In genomic region chr16:66927918-66928649, GRCh38 we compare ENCODE assay signal across 11 cellular contexts. TPM values are rescaled to one million over a fixed set of nuclear protein-coding genes. Genes with fewer than 3 reads are reported as not detected.
A peak's percentile ranks its signal among the peaks of the same experiment; 100 is the strongest.
DNase-seq lines count a peak whose midpoint lies in the region; ATAC-seq and TF ChIP-seq lines count a peak whose summit lies in the region.
"Had no signal": no experiment of that assay in that cellular context is flagged by ENCODE, and none has a peak within 500 bp of the region (broad histone marks: within the 10 kb centered on the region; RNA-seq: fewer than 3 reads in every experiment).

No MANE protein-coding gene starts in this region.

- no peak overlapping the region for H3K4me3 ChIP-seq in GM12865 (ENCODE audit: low read depth, low read length)
- no peak overlapping the region for H3K4me3 ChIP-seq in MG63
- no peak overlapping the region for H3K4me3 ChIP-seq in trophoblast cell (ENCODE audit: low read depth, low read length)
- no peak overlapping the region for H3K4me3 ChIP-seq in sigmoid colon
- H3K4me3 ChIP-seq: right lobe of liver had no signal

- no peak overlapping the region for H2BK12ac ChIP-seq in trophoblast cell (ENCODE audit: low read length)

- no peak for ATAC-seq in GM18520 (IDR thresholded peaks at IDR 0.05; ENCODE audit: unreplicated experiment)

- H3K4me3 Mint-ChIP-seq in dendritic cell treated with granulocyte-macrophage colony-stimulating factor and Interleukin-4, amounts not matched to agents 40 ng/mL and 50 ng/mL, for 4 days = no peak overlapping the region

- H3K14ac ChIP-seq in trophoblast cell (ENCODE audit: low read length) = no peak overlapping the region

- H2AK5ac ChIP-seq in trophoblast cell (ENCODE audit: low read length) = no peak overlapping the region

- H3K4ac ChIP-seq in trophoblast cell (ENCODE audit: low read depth, low read length) = no peak overlapping the region

- WGBS in trophoblast cell (ENCODE audit: extremely low coverage, insufficient coverage, insufficient read length) = no CpG with 5 or more reads among the region's 8 CpGs
- 93 to 96% methylated on average over 8 of the region's 8 CpGs for WGBS in sigmoid colon, 2 donors

- H2AFZ ChIP-seq in trophoblast cell (ENCODE audit: insufficient read depth, low read length, poor library complexity) = no peak overlapping the region

- DNase-seq in GM12865 (ENCODE audit: low read depth) = peak; percentile 20
- DNase-seq in MG63 = peak; percentile 70
- peak; percentile 94 to 96 for DNase-seq in trophoblast cell
- no peak for DNase-seq in occipital lobe (lab: John Stamatoyannopoulos, UW)
- DNase-seq in sigmoid colon = no peak
- DNase-seq: NCI-H1417 treated with DMSO at 0.1 percent for 48 hours had no signal

- H3K27ac ChIP-seq in trophoblast cell (ENCODE audit: low read depth, low read length) = no peak overlapping the region
- H3K27ac ChIP-seq in sigmoid colon = peak overlapping the region in 1 of 4 donors; percentile 14
- H3K27ac ChIP-seq: right lobe of liver had no signal

- no peak overlapping the region for H2BK120ac ChIP-seq in trophoblast cell (ENCODE audit: insufficient read depth, low read length, poor library complexity)

- no peak overlapping the region for H4K12ac ChIP-seq in trophoblast cell (ENCODE audit: low read depth, low read length)

- intact Hi-C loops in dendritic cell treated with granulocyte-macrophage colony-stimulating factor and Interleukin-4, amounts not matched to agents 40 ng/mL and 50 ng/mL, for 4 days (cut with micrococcal nuclease) = loop anchor here (5.0 kb wide), 1 partner anchor 46 kb away; the partner anchor contains the start of gene PDP2
- intact Hi-C loops in sigmoid colon (cut with DNase I) = loop anchor here (1.0 kb wide), 1 partner anchor 33 kb away; no protein-coding TSS in a partner anchor

- TF ChIP-seq EP300 in sigmoid colon (IDR thresholded peaks at IDR 0.05) = no peak

- no peak overlapping the region for H3K18ac ChIP-seq in trophoblast cell (ENCODE audit: low read length)

- TF ChIP-seq CTCF in GM12865 (IDR thresholded peaks at IDR 0.05; ENCODE audit: insufficient read depth, low read depth, low read length, missing control alignments) = no peak
- no peak for TF ChIP-seq CTCF in sigmoid colon (IDR thresholded peaks at IDR 0.05)

- no peak overlapping the region for H3K23ac ChIP-seq in trophoblast cell (ENCODE audit: low read length)

- no peak overlapping the region for H2BK5ac ChIP-seq in trophoblast cell (ENCODE audit: low read depth, low read length, poor library complexity)

- H3K9me3 ChIP-seq in MG63 (no peaks in the 10 kb centered on the region), trophoblast cell (ENCODE audit: insufficient read depth, low read depth, low read length) (peaks cover 4% of the 10 kb centered on the region), sigmoid colon (no peaks in the 10 kb centered on the region)
- H3K9me3 ChIP-seq: right lobe of liver had no signal

- no peaks in the 10 kb centered on the region for H3K36me3 ChIP-seq in MG63
- H3K36me3 ChIP-seq in trophoblast cell (ENCODE audit: control insufficient read depth in 1 of 2, insufficient read depth in 2 of 2, low read length in 2 of 2) = peaks cover 5 to 8% of the 10 kb centered on the region in 2 experiments
- H3K36me3 ChIP-seq in sigmoid colon = peaks cover 0 to 12% (median 0%) of the 10 kb centered on the region in 4 donors
- H3K36me3 ChIP-seq: right lobe of liver had no signal

- no peak overlapping the region for H4K91ac ChIP-seq in trophoblast cell (ENCODE audit: low read depth, low read length)

- H3K9me3 Mint-ChIP-seq in dendritic cell treated with granulocyte-macrophage colony-stimulating factor and Interleukin-4, amounts not matched to agents 40 ng/mL and 50 ng/mL, for 4 days = no peaks in the 10 kb centered on the region

- no peak overlapping the region for H4K8ac ChIP-seq in trophoblast cell (ENCODE audit: low read depth, low read length)

- H3K79me1 ChIP-seq in trophoblast cell (ENCODE audit: low read length) = no peaks in the 10 kb centered on the region

- peaks cover 42% of the 10 kb centered on the region for H3K27me3 Mint-ChIP-seq in dendritic cell treated with granulocyte-macrophage colony-stimulating factor and Interleukin-4, amounts not matched to agents 40 ng/mL and 50 ng/mL, for 4 days

- no peak for TF ChIP-seq POLR2A in sigmoid colon (IDR thresholded peaks at IDR 0.05)

- no peaks in the 10 kb centered on the region for H3K79me2 ChIP-seq in trophoblast cell (ENCODE audit: control insufficient read depth, insufficient read depth, low read length, poor library complexity)

- peaks cover 8 to 12% of the 10 kb centered on the region in 2 experiments for H3K4me1 ChIP-seq in trophoblast cell (ENCODE audit: control insufficient read depth in 1 of 2, insufficient read depth in 2 of 2, low read length in 2 of 2)
- H3K4me1 ChIP-seq in sigmoid colon = peaks cover 0 to 54% (median 44%) of the 10 kb centered on the region in 4 donors

- no peak overlapping the region for H3K9ac ChIP-seq in trophoblast cell (ENCODE audit: low read length)

- peaks cover 16% of the 10 kb centered on the region for H3K36me3 Mint-ChIP-seq in dendritic cell treated with granulocyte-macrophage colony-stimulating factor and Interleukin-4, amounts not matched to agents 40 ng/mL and 50 ng/mL, for 4 days (ENCODE audit: low read depth)

- H3K27ac Mint-ChIP-seq in dendritic cell treated with granulocyte-macrophage colony-stimulating factor and Interleukin-4, amounts not matched to agents 40 ng/mL and 50 ng/mL, for 4 days = peak overlapping the region; percentile 48

- no peak overlapping the region for H3K4me2 ChIP-seq in trophoblast cell (ENCODE audit: low read length)

- H3K27me3 ChIP-seq in MG63 = no peaks in the 10 kb centered on the region
- H3K27me3 ChIP-seq in trophoblast cell (ENCODE audit: insufficient read depth, low read length) = peaks cover 32% of the 10 kb centered on the region
- H3K27me3 ChIP-seq in sigmoid colon = no peaks in the 10 kb centered on the region
- H3K27me3 ChIP-seq: right lobe of liver had no signal

- peaks cover 58% of the 10 kb centered on the region for H3K4me1 Mint-ChIP-seq in dendritic cell treated with granulocyte-macrophage colony-stimulating factor and Interleukin-4, amounts not matched to agents 40 ng/mL and 50 ng/mL, for 4 days (ENCODE audit: low read depth)

RNA-seq across cellular contexts. Expression of gene RRAD, which starts 2.7 kb away (rescaled TPM):
- total RNA-seq in MG63 (2014; rRNA removed; shearing (Covaris generic); ENCODE audit: low replicate concordance) = 1.6 and 10.4 TPM in 2 replicates
- 0.94 and 0.96 TPM in 2 replicates for polyA plus RNA-seq in trophoblast cell (2013)
- 0.94 TPM for total RNA-seq in occipital lobe
- 10 to 100 TPM; 10.9 to 31.2 (median 16.3) TPM for total RNA-seq in sigmoid colon
- 1 to 10 TPM; 1.2 to 5.5 (median 1.8) TPM for polyA plus RNA-seq in sigmoid colon
- total RNA-seq: SK-MEL-5 had no signal

RNA-seq across cellular contexts. Expression of gene CIAO2B, which starts 6.1 kb away (rescaled TPM):
- 52.7 and 125 TPM in 2 replicates for total RNA-seq in MG63 (2014; rRNA removed; shearing (Covaris generic); ENCODE audit: low replicate concordance)
- polyA plus RNA-seq in trophoblast cell (2013) = 77.2 and 77.9 TPM in 2 replicates
- total RNA-seq in occipital lobe (80.5 TPM), sigmoid colon (100 to 1,000 TPM in 1 of 4 donors, 10 to 100 TPM in 3; 71.7 to 121 (median 82.8) TPM)
- 100 to 1,000 TPM; 193 to 219 (median 214) TPM for polyA plus RNA-seq in sigmoid colon

RNA-seq across cellular contexts. Expression of gene CES2, which starts 7.2 kb away (rescaled TPM):
- total RNA-seq in MG63 (2014; rRNA removed; shearing (Covaris generic); ENCODE audit: low replicate concordance) = 12.8 and 32.7 TPM in 2 replicates
- polyA plus RNA-seq in trophoblast cell (2013) = 11.5 and 12.3 TPM in 2 replicates
- total RNA-seq in occipital lobe (24.6 TPM), sigmoid colon (10 to 100 TPM; 21.8 to 25.5 (median 23.0) TPM)
- 100 to 1,000 TPM in 1 of 3 donors, 10 to 100 TPM in 2; 53.4 to 163 (median 67.9) TPM for polyA plus RNA-seq in sigmoid colon

RNA-seq across cellular contexts. Expression of gene CDH16, which starts 9.4 kb away (rescaled TPM):
- total RNA-seq in MG63 (2014; rRNA removed; shearing (Covaris generic); ENCODE audit: low replicate concordance) = not detected in 2 replicates
- 0.04 TPM in 2 replicates for polyA plus RNA-seq in trophoblast cell (2013)
- total RNA-seq in occipital lobe (not detected), sigmoid colon (not detected)
- under 1 TPM in 2 of 3 donors, not detected in 1; 0.19 to 0.60 TPM for polyA plus RNA-seq in sigmoid colon
- total RNA-seq: SK-MEL-5 had no signal

RNA-seq across cellular contexts. Expression of gene CES3, which starts 33.0 kb away (rescaled TPM):
- total RNA-seq in MG63 (2014; rRNA removed; shearing (Covaris generic); ENCODE audit: low replicate concordance) = 1.3 and 1.9 TPM in 2 replicates
- polyA plus RNA-seq in trophoblast cell (2013) = 0.17 and 0.26 TPM in 2 replicates
- total RNA-seq in occipital lobe = 0.78 TPM
- total RNA-seq in sigmoid colon = 1 to 10 TPM in 1 of 4 donors, under 1 TPM in 2, not detected in 1; 0.16 to 2.5 (median 0.55) TPM
- polyA plus RNA-seq in sigmoid colon = 10 to 100 TPM; 10.8 to 48.4 (median 13.2) TPM
- total RNA-seq: kidney epithelial cell had no signal

Comparison
In these comparisons a context has a peak if more than half of its experiments do, and no peak if none do; other contexts are left out.
1. DNase-seq: peak in GM12865 (single experiment), MG63 (single experiment) and trophoblast cell (2 of 2); none in occipital lobe (single experiment) and sigmoid colon (single experiment).